ENCODE assay signal across 16 cellular contexts in the genomic region with DNA sequence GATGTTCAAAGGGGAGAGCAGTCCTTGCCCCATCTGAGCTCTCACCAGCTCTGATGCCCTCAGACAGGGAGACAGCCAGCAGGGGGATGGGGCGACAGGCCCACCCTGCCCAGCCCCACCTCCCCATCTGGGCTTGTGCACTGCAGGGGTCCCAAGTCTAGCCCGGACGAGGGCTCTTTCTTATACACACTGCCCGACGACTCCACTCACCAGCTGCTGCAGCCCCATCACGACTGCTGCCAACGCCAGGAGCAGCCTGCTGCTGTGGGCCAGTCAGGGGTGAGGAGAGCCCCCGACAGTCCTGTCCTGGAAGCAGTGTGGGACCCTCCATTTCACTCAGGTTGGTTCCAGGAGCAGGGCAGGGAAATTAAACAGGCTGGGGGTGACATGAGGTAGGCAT.
DNase-seq lines count a peak whose midpoint lies in the region; ATAC-seq and TF ChIP-seq lines count a peak whose summit lies in the region.
"Had no signal": no experiment of that assay in that cellular context is flagged by ENCODE, and none has a peak within 500 bp of the region (broad histone marks: within the 10 kb centered on the region; RNA-seq: fewer than 3 reads in every experiment).

No MANE protein-coding gene starts in this region.

- no peak overlapping the region for H2BK15ac ChIP-seq in neuronal stem cell (ENCODE audit: low read length)

- no peaks in the 10 kb centered on the region for H3K36me3 Mint-ChIP-seq in activated naive CD4-positive, alpha-beta T cell treated with anti-CD3 and anti-CD28 coated beads, Interleukin-2, amount 10 ng/mL, durations not matched to agents 7 days and 5 days
- H3K36me3 Mint-ChIP-seq: CD8-positive, alpha-beta T cell had no signal

- H2BK12ac ChIP-seq in neuronal stem cell (ENCODE audit: low read length), result no peak overlapping the region

- CTCF ChIA-PET in activated naive CD4-positive, alpha-beta T cell treated with anti-CD3 and anti-CD28 coated beads, Interleukin-2, amount 10 ng/mL, durations not matched to agents 7 days and 5 days (lab: Charles Lee), result no interaction called here

- TF ChIP-seq POLR2A in esophagus squamous epithelium (IDR thresholded peaks at IDR 0.05) (no peak), uterus (IDR thresholded peaks at IDR 0.05) (no peak), erythroblast (IDR thresholded peaks at IDR 0.05; ENCODE audit: low read length) (no peak)

- no peaks in the 10 kb centered on the region for H3K27me3 ChIP-seq in esophagus squamous epithelium
- no peaks in the 10 kb centered on the region for H3K27me3 ChIP-seq in neuronal stem cell (ENCODE audit: control insufficient read depth in 3 of 3, insufficient read depth in 3 of 3, low read depth in 1 of 3, low read length in 3 of 3)
- no peaks in the 10 kb centered on the region for H3K27me3 ChIP-seq in uterus
- H3K27me3 ChIP-seq: BE2C had no signal

- intact Hi-C loops in esophagus squamous epithelium (cut with DNase I), result loop anchor here (5.0 kb wide), 2 partner anchors 148 to 233 kb away; no protein-coding TSS in a partner anchor
- intact Hi-C loops in uterus (cut with DNase I; ENCODE audit: low total_unique reads), result loop anchor here (5.0 to 10.0 kb wide), 2 partner anchors 148 to 230 kb away; no protein-coding TSS in a partner anchor

- H3K36me3 ChIP-seq in esophagus squamous epithelium (peaks cover 0 to 54% (median 0%) of the 10 kb centered on the region in 3 donors), neuronal stem cell (replicated peaks in 1 of 2; ENCODE audit: control insufficient read depth in 2 of 2, insufficient read depth in 2 of 2, low read length in 2 of 2) (peaks cover 50 to 91% of the 10 kb centered on the region in 2 donors), uterus (no peaks in the 10 kb centered on the region)
- H3K36me3 ChIP-seq: BE2C had no signal

- H3K4me1 ChIP-seq in esophagus squamous epithelium (peaks cover 7 to 53% (median 23%) of the 10 kb centered on the region in 3 donors), neuronal stem cell (ENCODE audit: control insufficient read depth in 2 of 2, insufficient read depth in 1 of 2, low read depth in 1 of 2, low read length in 2 of 2) (peaks cover 5 to 7% of the 10 kb centered on the region in 2 donors), uterus (peaks cover 0 to 10% of the 10 kb centered on the region in 2 donors)

- H3K4me3 Mint-ChIP-seq in activated naive CD4-positive, alpha-beta T cell treated with anti-CD3 and anti-CD28 coated beads, Interleukin-2, amount 10 ng/mL, durations not matched to agents 7 days and 5 days, result no peak overlapping the region
- H3K4me3 Mint-ChIP-seq: CD8-positive, alpha-beta T cell; H9 had no signal

- H3K9ac ChIP-seq in neuronal stem cell (ENCODE audit: low read depth, low read length, poor library complexity), result no peak overlapping the region

- no peak overlapping the region for H3K4me2 ChIP-seq in neuronal stem cell (ENCODE audit: insufficient read depth, low read length, poor library complexity, severe bottlenecking)
- H3K4me2 ChIP-seq: PC-9 had no signal

- no peak overlapping the region for H2BK120ac ChIP-seq in neuronal stem cell (ENCODE audit: low read depth, low read length)

- ATAC-seq in HG03457 (IDR thresholded peaks at IDR 0.05; ENCODE audit: unreplicated experiment), result no peak
- ATAC-seq: CD8-positive, alpha-beta T cell; HepG2 had no signal

- H2AK5ac ChIP-seq in neuronal stem cell (ENCODE audit: low read depth, low read length), result no peak overlapping the region

- 71% methylated on average over 6 of the region's 8 CpGs; no CpG with 5 or more reads in 1 of the 2 donors for WGBS in esophagus squamous epithelium, 2 donors
- no CpG with 5 or more reads among the region's 8 CpGs for WGBS in neuronal stem cell (ENCODE audit: extremely low coverage in 2 of 2, insufficient read length in 2 of 2, insufficient replicate concordance in 1 of 2), 2 donors

- H3K18ac ChIP-seq in neuronal stem cell (ENCODE audit: low read length), result no peak overlapping the region

- H3K9me3 Mint-ChIP-seq in activated naive CD4-positive, alpha-beta T cell treated with anti-CD3 and anti-CD28 coated beads, Interleukin-2, amount 10 ng/mL, durations not matched to agents 7 days and 5 days, result no peaks in the 10 kb centered on the region
- H3K9me3 Mint-ChIP-seq: CD8-positive, alpha-beta T cell; H9 had no signal

- H3K27ac ChIP-seq in esophagus squamous epithelium (peak overlapping the region; percentile 44 to 77 (median 66)), neuronal stem cell (replicated peaks; ENCODE audit: low read length) (no peak overlapping the region), uterus (peak overlapping the region; percentile 63 to 73)
- H3K27ac ChIP-seq: PC-9 had no signal

- H3K79me1 ChIP-seq in neuronal stem cell (ENCODE audit: low read depth, low read length), result no peaks in the 10 kb centered on the region

- H3K9me3 ChIP-seq in esophagus squamous epithelium (no peaks in the 10 kb centered on the region), neuronal stem cell (replicated peaks in 1 of 2; ENCODE audit: control insufficient read depth in 2 of 2, insufficient read depth in 1 of 2, low read depth in 1 of 2, low read length in 2 of 2) (no peaks in the 10 kb centered on the region), uterus (no peaks in the 10 kb centered on the region)
- H3K9me3 ChIP-seq: BE2C had no signal

- H2AFZ ChIP-seq in neuronal stem cell (ENCODE audit: low read length), result no peak overlapping the region
- H2AFZ ChIP-seq: PC-9 had no signal

- DNase-seq in NCI-H1694 treated with DMSO at 0.1 percent for 48 hours (lab: John Stamatoyannopoulos, UW) (peak; percentile 49), esophagus squamous epithelium (lab: John Stamatoyannopoulos, UW) (no peak), neuronal stem cell (ENCODE audit: low spot score) (no peak), uterus (peak in 1 of 2 donors; percentile 25), erythroblast (lab: John Stamatoyannopoulos, UW) (no peak)
- DNase-seq in activated naive CD4-positive, alpha-beta T cell treated with anti-CD3 and anti-CD28 coated beads, Interleukin-2, amount 10 ng/mL, durations not matched to agents 7 days and 5 days, result no peak
- DNase-seq: BE2C; CD8-positive, alpha-beta T cell; H9; MM.1S; NCI-H1105; NCI-H187 treated with DMSO at 0.1 percent for 48 hours; NCI-H774; PC-9 had no signal

- H3K4me1 Mint-ChIP-seq in activated naive CD4-positive, alpha-beta T cell treated with anti-CD3 and anti-CD28 coated beads, Interleukin-2, amount 10 ng/mL, durations not matched to agents 7 days and 5 days, result no peaks in the 10 kb centered on the region

- H3K4me3 ChIP-seq in esophagus squamous epithelium, result no peak overlapping the region
- H3K4me3 ChIP-seq in neuronal stem cell (ENCODE audit: low read length in 2 of 2), result no peak overlapping the region
- no peak overlapping the region for H3K4me3 ChIP-seq in uterus
- H3K4me3 ChIP-seq: PC-9 had no signal

- H3K27ac Mint-ChIP-seq in activated naive CD4-positive, alpha-beta T cell treated with anti-CD3 and anti-CD28 coated beads, Interleukin-2, amount 10 ng/mL, durations not matched to agents 7 days and 5 days, result no peak overlapping the region
- H3K27ac Mint-ChIP-seq: CD8-positive, alpha-beta T cell; H9 had no signal

- TF ChIP-seq CTCF in esophagus squamous epithelium (IDR thresholded peaks at IDR 0.05) (no peak), uterus (IDR thresholded peaks at IDR 0.05) (no peak)

- H4K8ac ChIP-seq in neuronal stem cell (ENCODE audit: low read depth, low read length), result no peak overlapping the region

- H2BK5ac ChIP-seq in neuronal stem cell (ENCODE audit: low read length), result peak overlapping the region; percentile 7

- H4K91ac ChIP-seq in neuronal stem cell (ENCODE audit: low read depth, low read length, poor library complexity), result no peak overlapping the region

- H3K27me3 Mint-ChIP-seq in activated naive CD4-positive, alpha-beta T cell treated with anti-CD3 and anti-CD28 coated beads, Interleukin-2, amount 10 ng/mL, durations not matched to agents 7 days and 5 days, result peaks cover 13% of the 10 kb centered on the region

- no peak overlapping the region for H3K23ac ChIP-seq in neuronal stem cell (ENCODE audit: low read depth, low read length, poor library complexity)

- no peak overlapping the region for H3K4ac ChIP-seq in neuronal stem cell (ENCODE audit: low read length)

- H3K14ac ChIP-seq in neuronal stem cell (ENCODE audit: low read length), result no peak overlapping the region
